ENCODE assay signal across 8 cellular contexts in genomic region chr2:219294356-219295351, GRCh38. TPM values are rescaled to one million over a fixed set of nuclear protein-coding genes. Genes with fewer than 3 reads are reported as not detected.
DNase-seq lines count a peak whose midpoint lies in the region; FAIRE-seq and TF ChIP-seq lines count a peak whose summit lies in the region.

No MANE protein-coding gene starts in this region.

- DNase-seq in GM12864 (ENCODE audit: low read depth) (peak; percentile 73), HFF-Myc (ENCODE audit: extremely low read depth, low read depth) (no peak), NAMALWA (ENCODE audit: low spot score) (peak; percentile 90), astrocyte (ENCODE audit: low read depth) (peak; percentile 40), iPS DF 4.7 (ENCODE audit: extremely low read depth, low spot score) (peak; percentile 78), sigmoid colon (peak; percentile 91), NCI-H1436 treated with DMSO at 0.1 percent for 48 hours (lab: John Stamatoyannopoulos, UW) (no peak)
- DNase-seq in T-helper 2 cell treated with Interferon-gamma antibody and Interleukin-4, amounts not matched to agents 5 μg/mL and 100 μg/mL, for 36 hours (ENCODE audit: low spot score), result peak; percentile 86

- 7% methylated on average over 67 of the region's 67 CpGs for WGBS in sigmoid colon, 2 donors

- no peaks in the 10 kb centered on the region for H4K20me1 ChIP-seq in astrocyte (ENCODE audit: insufficient read depth, low read length)

- H3K79me2 ChIP-seq in astrocyte (ENCODE audit: insufficient read depth, low read length), result no peaks in the 10 kb centered on the region

- no peaks in the 10 kb centered on the region for H3K36me3 Mint-ChIP-seq in T-helper 2 cell treated with Interferon-gamma antibody and Interleukin-4, amounts not matched to agents 5 μg/mL and 100 μg/mL, for 36 hours (ENCODE audit: low read depth)
- peaks cover 8% of the 10 kb centered on the region for H3K36me3 Mint-ChIP-seq in astrocyte (ENCODE audit: low read depth, unreplicated experiment)

- H3K4me3 Mint-ChIP-seq in T-helper 2 cell treated with Interferon-gamma antibody and Interleukin-4, amounts not matched to agents 5 μg/mL and 100 μg/mL, for 36 hours, result peak overlapping the region; percentile 81
- peak overlapping the region; percentile 75 for H3K4me3 Mint-ChIP-seq in astrocyte (ENCODE audit: unreplicated experiment)

- FAIRE-seq in astrocyte (lab: Jason Lieb, UNC), result no peak

- no peak for TF ChIP-seq EP300 in sigmoid colon (IDR thresholded peaks at IDR 0.05)

- H3K27ac ChIP-seq in astrocyte (ENCODE audit: low read depth, low read length), result no peak overlapping the region
- H3K27ac ChIP-seq in sigmoid colon, result peak overlapping the region; percentile 84 to 91 (median 90)

- TF ChIP-seq POLR2A in sigmoid colon (IDR thresholded peaks at IDR 0.05), result no peak

- H3K27me3 ChIP-seq in astrocyte (ENCODE audit: insufficient read depth, low read length), result peaks cover 2% of the 10 kb centered on the region
- H3K27me3 ChIP-seq in sigmoid colon, result peaks cover 0 to 2% (median 2%) of the 10 kb centered on the region in 3 donors

- peak overlapping the region; percentile 77 for H3K9ac ChIP-seq in astrocyte (ENCODE audit: low read length)

- H3K9me3 ChIP-seq in astrocyte (ENCODE audit: insufficient read depth, low read depth, low read length) (no peaks in the 10 kb centered on the region), sigmoid colon (no peaks in the 10 kb centered on the region)

- peak; percentile 97 for TF ChIP-seq CTCF in GM12864 (IDR thresholded peaks at IDR 0.05; ENCODE audit: low read depth, low read length, missing control alignments)
- TF ChIP-seq CTCF in HFF-Myc (IDR thresholded peaks at IDR 0.05; ENCODE audit: low read depth, low read length, missing control alignments), result peak; percentile 91
- peak; percentile 76 for TF ChIP-seq CTCF in astrocyte (IDR thresholded peaks at IDR 0.05; ENCODE audit: insufficient read depth, low read depth, low read length)
- TF ChIP-seq CTCF in sigmoid colon (IDR thresholded peaks at IDR 0.05), result peak; percentile 85 to 99 (median 91)

- no peaks in the 10 kb centered on the region for H3K9me3 Mint-ChIP-seq in T-helper 2 cell treated with Interferon-gamma antibody and Interleukin-4, amounts not matched to agents 5 μg/mL and 100 μg/mL, for 36 hours
- H3K9me3 Mint-ChIP-seq in astrocyte (ENCODE audit: unreplicated experiment), result no peaks in the 10 kb centered on the region

- H3K27ac Mint-ChIP-seq in T-helper 2 cell treated with Interferon-gamma antibody and Interleukin-4, amounts not matched to agents 5 μg/mL and 100 μg/mL, for 36 hours, result peak overlapping the region; percentile 86
- H3K27ac Mint-ChIP-seq in astrocyte (ENCODE audit: unreplicated experiment), result peak overlapping the region; percentile 58

- H2AFZ ChIP-seq in astrocyte (ENCODE audit: low read depth, low read length), result peak overlapping the region; percentile 95

- H3K27me3 Mint-ChIP-seq in T-helper 2 cell treated with Interferon-gamma antibody and Interleukin-4, amounts not matched to agents 5 μg/mL and 100 μg/mL, for 36 hours (ENCODE audit: low read depth), result peaks cover 10% of the 10 kb centered on the region
- peaks cover 4% of the 10 kb centered on the region for H3K27me3 Mint-ChIP-seq in astrocyte (ENCODE audit: low read depth, unreplicated experiment)

- H3K4me2 ChIP-seq in astrocyte (ENCODE audit: low read length), result peak overlapping the region; percentile 85

- intact Hi-C loops in sigmoid colon (cut with DNase I), result loop anchor here (1.0 to 10.0 kb wide), 6 partner anchors 15 to 250 kb away; partner anchors contain the start of genes CHPF, CNPPD1, DNAJB2 and NHEJ1

- H3K4me1 Mint-ChIP-seq in T-helper 2 cell treated with Interferon-gamma antibody and Interleukin-4, amounts not matched to agents 5 μg/mL and 100 μg/mL, for 36 hours (ENCODE audit: low read depth), result peaks cover 13% of the 10 kb centered on the region
- H3K4me1 Mint-ChIP-seq in astrocyte (ENCODE audit: low read depth, unreplicated experiment), result peaks cover 6% of the 10 kb centered on the region

- H3K4me3 ChIP-seq in GM12864 (ENCODE audit: low read depth, low read length) (peak overlapping the region; percentile 38), HFF-Myc (replicated peaks; ENCODE audit: low read depth, low read length) (peak overlapping the region; percentile 38), astrocyte (ENCODE audit: insufficient read depth, low read depth, low read length) (peak overlapping the region; percentile 50), sigmoid colon (peak overlapping the region; percentile 43 to 65 (median 54))

- peaks cover 12% of the 10 kb centered on the region for H3K4me1 ChIP-seq in astrocyte (ENCODE audit: insufficient read depth, low read length)
- H3K4me1 ChIP-seq in sigmoid colon, result peaks cover 0 to 19% (median 18%) of the 10 kb centered on the region in 4 donors

- H3K36me3 ChIP-seq in astrocyte (ENCODE audit: insufficient read depth, low read length) (no peaks in the 10 kb centered on the region), sigmoid colon (no peaks in the 10 kb centered on the region)

RNA-seq across cellular contexts. Expression of gene PTPRN, which starts 14.5 kb away (rescaled TPM):
- total RNA-seq in astrocyte (76.6 and 88.2 TPM in 2 replicates), sigmoid colon (1 to 10 TPM; 1.2 to 8.8 (median 7.9) TPM)
- 1 to 10 TPM in 1 of 3 donors, not detected in 2; 3.6 TPM for polyA plus RNA-seq in sigmoid colon

RNA-seq across cellular contexts. Expression of gene DNAJB2, which starts 15.5 kb away (rescaled TPM):
- 49.7 and 53.9 TPM in 2 replicates for total RNA-seq in astrocyte
- 10 to 100 TPM; 27.4 to 42.1 (median 40.0) TPM for total RNA-seq in sigmoid colon
- polyA plus RNA-seq in sigmoid colon, result 10 to 100 TPM; 56.4 to 73.9 (median 67.3) TPM

RNA-seq across cellular contexts. Expression of gene RESP18, which starts 37.9 kb away (rescaled TPM):
- total RNA-seq in astrocyte (not detected in 2 replicates), sigmoid colon (not detected)
- not detected for polyA plus RNA-seq in sigmoid colon

RNA-seq across cellular contexts. Expression of gene TUBA4A, which starts 40.9 kb away (rescaled TPM):
- total RNA-seq in astrocyte (18.0 and 19.7 TPM in 2 replicates), sigmoid colon (100 to 1,000 TPM in 1 of 4 donors, 10 to 100 TPM in 3; 47.1 to 109 (median 55.0) TPM)
- polyA plus RNA-seq in sigmoid colon, result 10 to 100 TPM; 74.4 to 95.4 (median 76.9) TPM

RNA-seq across cellular contexts. Expression of gene TUBA4B, which starts 41.6 kb away (rescaled TPM):
- total RNA-seq in astrocyte (not detected in 2 replicates), sigmoid colon (not detected)
- polyA plus RNA-seq in sigmoid colon, result not detected

Comparison
In these comparisons a context has a peak if more than half of its experiments do, and no peak if none do; other contexts are left out.
1. DNase-seq: peak in GM12864 (single experiment), NAMALWA (single experiment), T-helper 2 cell treated with Interferon-gamma antibody and Interleukin-4, amounts not matched to agents 5 μg/mL and 100 μg/mL, for 36 hours (single experiment), astrocyte (single experiment), iPS DF 4.7 (single experiment) and sigmoid colon (single experiment); none in HFF-Myc (single experiment) and NCI-H1436 treated with DMSO at 0.1 percent for 48 hours (single experiment).
2. Peak in every context shown above with its lines, with median percentiles within 50 percentile points of each other: H3K4me3 ChIP-seq and CTCF ChIP-seq.